24 cellular contexts compared by ENCODE assay signal in the genomic region with DNA sequence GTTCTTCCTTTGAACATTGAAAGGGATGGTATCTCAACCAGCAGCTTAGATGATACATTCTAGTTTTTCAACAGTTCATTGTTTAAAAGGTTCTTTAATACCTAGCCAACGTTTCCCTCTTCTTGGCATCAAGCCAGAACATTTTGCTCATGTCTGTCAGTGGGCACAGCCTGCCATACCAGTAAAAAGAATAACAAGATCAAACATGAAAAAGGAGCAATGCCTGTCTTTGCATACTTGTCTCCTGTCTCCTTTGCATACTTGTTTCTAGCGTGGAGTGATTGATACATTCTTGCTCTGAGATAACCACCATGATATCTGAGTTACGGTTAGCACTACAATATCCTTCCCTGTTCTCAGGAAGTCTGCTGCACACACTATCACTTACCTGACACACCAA.
DNase-seq lines count a peak whose midpoint lies in the region; TF ChIP-seq lines count a peak whose summit lies in the region.
"Had no signal": no experiment of that assay in that cellular context is flagged by ENCODE, and none has a peak within 500 bp of the region (broad histone marks: within the 10 kb centered on the region; RNA-seq: fewer than 3 reads in every experiment).

No MANE protein-coding gene starts in this region.

- no peaks in the 10 kb centered on the region for H3K9me3 Mint-ChIP-seq in activated CD4-positive, alpha-beta memory T cell treated with anti-CD3 and anti-CD28 coated beads, Interleukin-2, amount 10 ng/mL, durations not matched to agents 7 days and 5 days
- H3K9me3 Mint-ChIP-seq: GM23338, H9 had no signal

- H3K27me3 Mint-ChIP-seq in activated CD4-positive, alpha-beta memory T cell treated with anti-CD3 and anti-CD28 coated beads, Interleukin-2, amount 10 ng/mL, durations not matched to agents 7 days and 5 days: peaks cover 2% of the 10 kb centered on the region
- H3K27me3 Mint-ChIP-seq: CD4-positive, CD25-positive, alpha-beta regulatory T cell had no signal

- intact Hi-C loops in breast epithelium (cut with DNase I; ENCODE audit: low total_unique reads): loop anchor here (5.0 kb wide), 1 partner anchor 1753 kb away; no protein-coding TSS in a partner anchor
- intact Hi-C loops in esophagus muscularis mucosa (cut with DNase I): no loop called here

- H3K4me1 ChIP-seq in breast epithelium (no peaks in the 10 kb centered on the region), esophagus muscularis mucosa (no peaks in the 10 kb centered on the region)
- H3K4me1 ChIP-seq: BLaER1, SJSA1 had no signal

- H3K4me3 ChIP-seq in breast epithelium (no peak overlapping the region), esophagus muscularis mucosa (no peak overlapping the region)
- H3K4me3 ChIP-seq: BLaER1, GM23338, SJSA1 had no signal

- no peak for TF ChIP-seq POLR2A in breast epithelium (IDR thresholded peaks at IDR 0.05)
- TF ChIP-seq POLR2A in esophagus muscularis mucosa (IDR thresholded peaks at IDR 0.05; ENCODE audit: low read depth): no peak

- no peaks in the 10 kb centered on the region for H3K36me3 Mint-ChIP-seq in activated CD4-positive, alpha-beta memory T cell treated with anti-CD3 and anti-CD28 coated beads, Interleukin-2, amount 10 ng/mL, durations not matched to agents 7 days and 5 days (ENCODE audit: low read depth)
- H3K36me3 Mint-ChIP-seq: CD4-positive, CD25-positive, alpha-beta regulatory T cell had no signal

- TF ChIP-seq EP300 in esophagus muscularis mucosa (IDR thresholded peaks at IDR 0.05): no peak

- no peaks in the 10 kb centered on the region for H3K27me3 ChIP-seq in breast epithelium
- H3K27me3 ChIP-seq in esophagus muscularis mucosa: no peaks in the 10 kb centered on the region
- H3K27me3 ChIP-seq: BLaER1, SJSA1 had no signal

- no peaks in the 10 kb centered on the region for H3K9me3 ChIP-seq in breast epithelium
- H3K9me3 ChIP-seq in esophagus muscularis mucosa: no peaks in the 10 kb centered on the region
- H3K9me3 ChIP-seq: BLaER1, SJSA1 had no signal

- TF ChIP-seq CTCF in breast epithelium (IDR thresholded peaks at IDR 0.05): no peak
- TF ChIP-seq CTCF in esophagus muscularis mucosa (IDR thresholded peaks at IDR 0.05): no peak

- peak; percentile 14 for DNase-seq in HPDE6-E6E7 (ENCODE audit: extremely low spot score)
- peak; percentile 33 for DNase-seq in NCI-H526 treated with DMSO at 0.1 percent for 48 hours (lab: John Stamatoyannopoulos, UW)
- DNase-seq in breast epithelium (ENCODE audit: low spot score in 2 of 2): peak in 1 of 2 donors; percentile 66
- DNase-seq in esophagus muscularis mucosa (ENCODE audit: extremely low spot score): peak; percentile 50
- no peak for DNase-seq in activated CD4-positive, alpha-beta memory T cell treated with anti-CD3 and anti-CD28 coated beads, Interleukin-2, amount 10 ng/mL, durations not matched to agents 7 days and 5 days
- DNase-seq in NCI-H146 treated with DMSO at 0.1 percent for 48 hours (lab: John Stamatoyannopoulos, UW; ENCODE audit: unreplicated experiment): no peak
- no peak for DNase-seq in GF-D8 (lab: John Stamatoyannopoulos, UW)
- no peak for DNase-seq in NCI-H748 treated with DMSO at 0.1 percent for 48 hours (lab: John Stamatoyannopoulos, UW)
- DNase-seq: CD4-positive, CD25-positive, alpha-beta regulatory T cell; COR-L47; DMS53; H9; IMR-90; NCI-H1092; NCI-H1436 treated with DMSO at 0.1 percent for 48 hours; NCI-H1930; NCI-H2107; NCI-H2227 treated with DMSO at 0.1 percent for 48 hours; NCI-H774; Right ventricle myocardium superior had no signal

- POLR2A ChIA-PET in activated CD4-positive, alpha-beta memory T cell treated with anti-CD3 and anti-CD28 coated beads, Interleukin-2, amount 10 ng/mL, durations not matched to agents 7 days and 5 days (lab: Charles Lee): no interaction called here

- H3K4me1 Mint-ChIP-seq in activated CD4-positive, alpha-beta memory T cell treated with anti-CD3 and anti-CD28 coated beads, Interleukin-2, amount 10 ng/mL, durations not matched to agents 7 days and 5 days: no peaks in the 10 kb centered on the region
- H3K4me1 Mint-ChIP-seq: CD4-positive, CD25-positive, alpha-beta regulatory T cell; GM23338; H9 had no signal

- H3K4me3 Mint-ChIP-seq in activated CD4-positive, alpha-beta memory T cell treated with anti-CD3 and anti-CD28 coated beads, Interleukin-2, amount 10 ng/mL, durations not matched to agents 7 days and 5 days: no peak overlapping the region
- H3K4me3 Mint-ChIP-seq: CD4-positive, CD25-positive, alpha-beta regulatory T cell; GM23338; H9 had no signal

- no peaks in the 10 kb centered on the region for H3K36me3 ChIP-seq in breast epithelium
- no peaks in the 10 kb centered on the region for H3K36me3 ChIP-seq in esophagus muscularis mucosa
- H3K36me3 ChIP-seq: BLaER1, SJSA1 had no signal

- H3K27ac Mint-ChIP-seq in activated CD4-positive, alpha-beta memory T cell treated with anti-CD3 and anti-CD28 coated beads, Interleukin-2, amount 10 ng/mL, durations not matched to agents 7 days and 5 days: no peak overlapping the region
- H3K27ac Mint-ChIP-seq: CD4-positive, CD25-positive, alpha-beta regulatory T cell; GM23338; H9 had no signal

- H3K27ac ChIP-seq in breast epithelium: peak overlapping the region; percentile 32 to 68
- no peak overlapping the region for H3K27ac ChIP-seq in esophagus muscularis mucosa (replicated peaks in 1 of 4)
- H3K27ac ChIP-seq: BLaER1, KMS-11, SJSA1 had no signal

- WGBS in esophagus muscularis mucosa: 62% methylated on average over 3 of the region's 3 CpGs

- CTCF ChIA-PET in activated CD4-positive, alpha-beta memory T cell treated with anti-CD3 and anti-CD28 coated beads, Interleukin-2, amount 10 ng/mL, durations not matched to agents 7 days and 5 days (lab: Charles Lee): no interaction called here

Comparison
In these comparisons a context has a peak if more than half of its experiments do, and no peak if none do; other contexts are left out.
1. DNase-seq: peak in HPDE6-E6E7 (single experiment), NCI-H526 treated with DMSO at 0.1 percent for 48 hours (single experiment) and esophagus muscularis mucosa (single experiment); none in activated CD4-positive, alpha-beta memory T cell treated with anti-CD3 and anti-CD28 coated beads, Interleukin-2, amount 10 ng/mL, durations not matched to agents 7 days and 5 days (single experiment), NCI-H146 treated with DMSO at 0.1 percent for 48 hours (single experiment), GF-D8 (single experiment) and NCI-H748 treated with DMSO at 0.1 percent for 48 hours (single experiment).
2. H3K27ac ChIP-seq: peak in breast epithelium (2 of 2); none in esophagus muscularis mucosa (0 of 4).